Comparison of ENCODE assay signal across 14 cellular contexts in the genomic region with DNA sequence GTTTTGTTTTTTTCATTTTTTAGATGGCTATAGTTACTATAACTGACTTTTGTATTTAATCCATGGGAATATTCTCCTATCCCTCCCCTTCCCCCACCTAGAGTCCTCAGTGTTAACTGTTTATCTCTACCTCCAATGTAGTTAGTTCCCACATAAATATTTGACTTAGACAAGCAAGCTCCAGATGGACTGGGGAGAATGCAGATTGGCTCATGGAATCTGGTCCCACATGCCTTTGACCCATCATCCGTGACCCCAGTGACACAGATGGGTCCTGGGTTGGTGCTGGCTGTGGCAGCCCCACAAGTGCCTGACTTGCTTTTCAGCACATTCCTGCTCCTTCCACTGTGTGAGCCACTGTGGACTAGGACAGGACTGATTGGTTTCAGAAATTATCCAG. TPM values are rescaled to one million over a fixed set of nuclear protein-coding genes. Genes with fewer than 3 reads are reported as not detected.
DNase-seq lines count a peak whose midpoint lies in the region; ATAC-seq lines count a peak whose summit lies in the region.
"Had no signal": no experiment of that assay in that cellular context is flagged by ENCODE, and none has a peak within 500 bp of the region (broad histone marks: within the 10 kb centered on the region; RNA-seq: fewer than 3 reads in every experiment).

No MANE protein-coding gene starts in this region.

- H3K4me3 Mint-ChIP-seq in activated T-helper 1 cell treated with anti-CD3 and anti-CD28 coated beads, Interleukin-12 subunit alpha, Interleukin-12 subunit beta, Interleukin-2, Interleukin-4 antibody, amounts not matched to agents 30 ng/mL and 10 ng/mL and 1 ng/mL, durations not matched to agents 14 hours and 24 hours and 36 hours: no peak overlapping the region
- H3K4me3 Mint-ChIP-seq in stimulated activated effector memory CD8-positive, alpha-beta T cell treated with anti-CD3 and anti-CD28 coated beads, Interleukin-12 subunit alpha, Interleukin-12 subunit beta, amount 100 ng/mL, for 72 hours: no peak overlapping the region

- no peaks in the 10 kb centered on the region for H3K27me3 Mint-ChIP-seq in activated T-helper 1 cell treated with anti-CD3 and anti-CD28 coated beads, Interleukin-12 subunit alpha, Interleukin-12 subunit beta, Interleukin-2, Interleukin-4 antibody, amounts not matched to agents 30 ng/mL and 10 ng/mL and 1 ng/mL, durations not matched to agents 14 hours and 24 hours and 36 hours (ENCODE audit: insufficient read depth)

- H3K9me3 Mint-ChIP-seq in activated T-helper 1 cell treated with anti-CD3 and anti-CD28 coated beads, Interleukin-12 subunit alpha, Interleukin-12 subunit beta, Interleukin-2, Interleukin-4 antibody, amounts not matched to agents 30 ng/mL and 10 ng/mL and 1 ng/mL, durations not matched to agents 14 hours and 24 hours and 36 hours: no peaks in the 10 kb centered on the region
- no peaks in the 10 kb centered on the region for H3K9me3 Mint-ChIP-seq in stimulated activated effector memory CD8-positive, alpha-beta T cell treated with anti-CD3 and anti-CD28 coated beads, Interleukin-12 subunit alpha, Interleukin-12 subunit beta, amount 100 ng/mL, for 72 hours

- H3K4me1 Mint-ChIP-seq in activated T-helper 1 cell treated with anti-CD3 and anti-CD28 coated beads, Interleukin-12 subunit alpha, Interleukin-12 subunit beta, Interleukin-2, Interleukin-4 antibody, amounts not matched to agents 30 ng/mL and 10 ng/mL and 1 ng/mL, durations not matched to agents 14 hours and 24 hours and 36 hours (ENCODE audit: low read depth): peaks cover 71% of the 10 kb centered on the region
- peaks cover 95% of the 10 kb centered on the region for H3K4me1 Mint-ChIP-seq in stimulated activated effector memory CD8-positive, alpha-beta T cell treated with anti-CD3 and anti-CD28 coated beads, Interleukin-12 subunit alpha, Interleukin-12 subunit beta, amount 100 ng/mL, for 72 hours

- intact Hi-C loops in activated T-helper 1 cell treated with anti-CD3 and anti-CD28 coated beads, Interleukin-12 subunit alpha, Interleukin-12 subunit beta, Interleukin-2, Interleukin-4 antibody, amounts not matched to agents 30 ng/mL and 10 ng/mL and 1 ng/mL, durations not matched to agents 14 hours and 24 hours and 36 hours (cut with micrococcal nuclease): no loop called here

- in situ Hi-C loops in Caki2 (cut with HindIII; ENCODE audit: low pct_unique_long_range_greater_than_20kb, low sequenced_read_pairs): no loop called here

- peak overlapping the region; percentile 24 for H3K27ac Mint-ChIP-seq in activated T-helper 1 cell treated with anti-CD3 and anti-CD28 coated beads, Interleukin-12 subunit alpha, Interleukin-12 subunit beta, Interleukin-2, Interleukin-4 antibody, amounts not matched to agents 30 ng/mL and 10 ng/mL and 1 ng/mL, durations not matched to agents 14 hours and 24 hours and 36 hours
- peak overlapping the region; percentile 36 for H3K27ac Mint-ChIP-seq in stimulated activated effector memory CD8-positive, alpha-beta T cell treated with anti-CD3 and anti-CD28 coated beads, Interleukin-12 subunit alpha, Interleukin-12 subunit beta, amount 100 ng/mL, for 72 hours

- DNase-seq in Caki2 (ENCODE audit: low read depth): peak; percentile 49
- no peak for DNase-seq in activated T-helper 1 cell treated with anti-CD3 and anti-CD28 coated beads, Interleukin-12 subunit alpha, Interleukin-12 subunit beta, Interleukin-2, Interleukin-4 antibody, amounts not matched to agents 30 ng/mL and 10 ng/mL and 1 ng/mL, durations not matched to agents 14 hours and 24 hours and 36 hours (ENCODE audit: low spot score)
- DNase-seq in kidney tubule cell (ENCODE audit: low spot score): peak; percentile 88
- DNase-seq in stimulated activated effector memory CD8-positive, alpha-beta T cell treated with anti-CD3 and anti-CD28 coated beads, Interleukin-12 subunit alpha, Interleukin-12 subunit beta, amount 100 ng/mL, for 72 hours (ENCODE audit: low spot score in 2 of 2): no peak
- DNase-seq in occipital lobe (lab: John Stamatoyannopoulos, UW): no peak
- no peak for DNase-seq in NAMALWA (ENCODE audit: low spot score)
- DNase-seq: HCEC 1CT; NCI-H1092 treated with DMSO at 0.1 percent for 48 hours; NCI-H510A treated with DMSO at 0.1 percent for 48 hours; ovary; stimulated activated CD4-positive, alpha-beta T cell treated with anti-CD3 and anti-CD28 coated beads, Interleukin-2, amount 100 ng/mL, for 48 hours; T1000 had no signal

- H3K36me3 Mint-ChIP-seq in activated T-helper 1 cell treated with anti-CD3 and anti-CD28 coated beads, Interleukin-12 subunit alpha, Interleukin-12 subunit beta, Interleukin-2, Interleukin-4 antibody, amounts not matched to agents 30 ng/mL and 10 ng/mL and 1 ng/mL, durations not matched to agents 14 hours and 24 hours and 36 hours (ENCODE audit: low read depth): peaks cover 38% of the 10 kb centered on the region
- H3K36me3 Mint-ChIP-seq in stimulated activated effector memory CD8-positive, alpha-beta T cell treated with anti-CD3 and anti-CD28 coated beads, Interleukin-12 subunit alpha, Interleukin-12 subunit beta, amount 100 ng/mL, for 72 hours: peaks cover 81% of the 10 kb centered on the region

- ATAC-seq in stimulated activated effector memory CD8-positive, alpha-beta T cell treated with anti-CD3 and anti-CD28 coated beads, Interleukin-12 subunit alpha, Interleukin-12 subunit beta, amount 100 ng/mL, for 72 hours: no peak
- ATAC-seq in GM21423 (IDR thresholded peaks at IDR 0.05; ENCODE audit: unreplicated experiment) (no peak), HG02938 (IDR thresholded peaks at IDR 0.05; ENCODE audit: unreplicated experiment) (no peak)

RNA-seq across cellular contexts. Expression of gene ATP2B4, which starts 41.8 kb away (rescaled TPM):
- total RNA-seq in Caki2 (2014; rRNA removed; shearing (Covaris generic); ENCODE audit: low replicate concordance): 2.9 and 6.5 TPM in 2 replicates
- total RNA-seq in activated T-helper 1 cell treated with anti-CD3 and anti-CD28 coated beads, Interleukin-12 subunit alpha, Interleukin-12 subunit beta, Interleukin-2, Interleukin-4 antibody, amounts not matched to agents 30 ng/mL and 10 ng/mL and 1 ng/mL, durations not matched to agents 14 hours and 24 hours and 36 hours: 47.4 and 49.8 TPM in 2 replicates
- 35.2 TPM for total RNA-seq in occipital lobe

Comparison
In these comparisons a context has a peak if more than half of its experiments do, and no peak if none do; other contexts are left out.
1. DNase-seq: peak in Caki2 (single experiment) and kidney tubule cell (single experiment); none in activated T-helper 1 cell treated with anti-CD3 and anti-CD28 coated beads, Interleukin-12 subunit alpha, Interleukin-12 subunit beta, Interleukin-2, Interleukin-4 antibody, amounts not matched to agents 30 ng/mL and 10 ng/mL and 1 ng/mL, durations not matched to agents 14 hours and 24 hours and 36 hours (single experiment), stimulated activated effector memory CD8-positive, alpha-beta T cell treated with anti-CD3 and anti-CD28 coated beads, Interleukin-12 subunit alpha, Interleukin-12 subunit beta, amount 100 ng/mL, for 72 hours (0 of 2), occipital lobe (single experiment) and NAMALWA (single experiment).